Comparison of ENCODE assay signal across 9 cellular contexts in the genomic region with DNA sequence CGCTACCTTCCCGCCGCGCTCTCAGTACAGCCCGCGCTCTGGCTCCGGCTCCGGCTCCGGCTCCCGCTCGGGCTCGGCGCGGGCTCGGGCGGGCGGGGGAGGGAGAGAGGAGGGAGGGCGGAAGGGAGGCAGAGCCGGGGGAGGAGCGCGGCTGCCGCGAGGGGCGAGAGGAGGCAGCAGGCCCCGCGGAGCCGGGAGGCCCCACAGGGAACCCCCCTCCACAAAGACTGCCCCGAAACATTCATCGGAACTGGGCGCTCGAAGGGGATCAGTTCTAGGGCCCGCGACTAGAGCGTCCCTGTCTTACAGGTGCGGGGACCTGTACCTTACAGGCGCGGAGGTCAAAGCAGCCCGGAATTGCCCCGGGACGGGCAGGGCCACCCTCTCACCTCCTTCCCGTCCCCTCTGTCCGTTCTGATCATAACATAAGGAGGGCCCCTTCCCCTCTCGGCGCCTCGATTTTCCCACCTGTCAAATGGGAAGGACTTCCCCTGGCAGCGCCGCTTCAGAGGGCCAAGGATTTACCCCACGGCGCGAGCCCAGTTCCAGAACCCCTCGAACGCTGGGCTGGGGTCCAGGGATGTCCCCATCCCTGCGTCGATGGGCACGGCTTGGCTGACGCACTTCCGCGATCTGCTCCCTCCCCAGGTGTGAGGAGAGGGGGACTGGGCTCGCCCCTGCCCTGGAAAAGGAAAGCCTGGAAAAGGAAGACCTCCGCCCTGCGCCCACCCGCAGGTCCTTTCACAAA. TPM values are rescaled to one million over a fixed set of nuclear protein-coding genes. Genes with fewer than 3 reads are reported as not detected.
DNase-seq lines count a peak whose midpoint lies in the region; ATAC-seq and TF ChIP-seq lines count a peak whose summit lies in the region.
"Had no signal": no experiment of that assay in that cellular context is flagged by ENCODE, and none has a peak within 500 bp of the region (broad histone marks: within the 10 kb centered on the region; RNA-seq: fewer than 3 reads in every experiment).

Gene SHISA8, minus strand, starts transcription at position 40 of the 748 bp plus-strand sequence. CDS start 407 bp downstream, outside the sequence.

- DNase-seq in GM10248 (ENCODE audit: extremely low spot score) (peak; percentile 77), NCI-H774 (lab: John Stamatoyannopoulos, UW) (peak; percentile 27), Ammon's horn (ENCODE audit: low spot score) (no peak)
- DNase-seq in activated naive CD4-positive, alpha-beta T cell treated with anti-CD3 and anti-CD28 coated beads for 36 hours: peak; percentile 73
- DNase-seq in stimulated activated CD4-positive, alpha-beta T cell treated with anti-CD3 and anti-CD28 coated beads, Interleukin-1b, Interleukin-23, amount 100 ng/mL, for 1 hour (ENCODE audit: low read depth in 2 of 2): peak; percentile 24 to 40

- ATAC-seq in HG03039 (IDR thresholded peaks at IDR 0.05; ENCODE audit: unreplicated experiment): no peak
- ATAC-seq in HG03442 (IDR thresholded peaks at IDR 0.05; ENCODE audit: unreplicated experiment): no peak

- H3K27ac Mint-ChIP-seq in activated naive CD4-positive, alpha-beta T cell treated with anti-CD3 and anti-CD28 coated beads for 36 hours: no peak within 1 kb of the TSS

- peak within 1 kb of the TSS; percentile 37 for H3K9ac ChIP-seq in iPS-15b (ENCODE audit: low read depth, low read length)

- H3K4me1 ChIP-seq in iPS-15b (ENCODE audit: control insufficient read depth, insufficient read depth, low read length): no peaks in the 10 kb centered on the region

- H3K9me3 Mint-ChIP-seq in activated naive CD4-positive, alpha-beta T cell treated with anti-CD3 and anti-CD28 coated beads for 36 hours: no peaks in the 10 kb centered on the region

- H3K4me3 ChIP-seq in iPS-15b (ENCODE audit: low read depth, low read length): peak within 1 kb of the TSS; percentile 61
- H3K4me3 ChIP-seq: lung had no signal

- intact Hi-C loops in activated naive CD4-positive, alpha-beta T cell treated with anti-CD3 and anti-CD28 coated beads for 36 hours (cut with micrococcal nuclease): no loop called here

- CTCF ChIA-PET in GM10248 (lab: Yijun Ruan, JAX): interaction anchor here (1.2 to 7.4 kb wide), 4 partner anchors 10 to 218 kb away, joined by 3 to 46 read pairs (median 4); partner anchors contain the start of gene TNFRSF13C
- CTCF ChIA-PET in activated naive CD4-positive, alpha-beta T cell treated with anti-CD3 and anti-CD28 coated beads for 36 hours (lab: Charles Lee): interaction anchor here (0.9 kb wide), 1 partner anchor 10 kb away, joined by 3 read pairs; no protein-coding TSS in a partner anchor

- peaks cover 87% of the 10 kb centered on the region for H3K27me3 ChIP-seq in iPS-15b (ENCODE audit: control insufficient read depth, insufficient read depth, low read length)

- no peaks in the 10 kb centered on the region for H3K36me3 Mint-ChIP-seq in activated naive CD4-positive, alpha-beta T cell treated with anti-CD3 and anti-CD28 coated beads for 36 hours (ENCODE audit: low read depth)

- POLR2A ChIA-PET in GM10248 (lab: Yijun Ruan, JAX): interaction anchor here (0.7 to 3.7 kb wide), 3 partner anchors 10 to 53 kb away, joined by 3 to 14 read pairs (median 4); no protein-coding TSS in a partner anchor

- no peaks in the 10 kb centered on the region for H3K36me3 ChIP-seq in iPS-15b (ENCODE audit: control insufficient read depth, insufficient read depth, low read length)

- peaks cover 26% of the 10 kb centered on the region for H3K4me1 Mint-ChIP-seq in activated naive CD4-positive, alpha-beta T cell treated with anti-CD3 and anti-CD28 coated beads for 36 hours (ENCODE audit: low read depth)

- H3K27me3 Mint-ChIP-seq in activated naive CD4-positive, alpha-beta T cell treated with anti-CD3 and anti-CD28 coated beads for 36 hours (ENCODE audit: low read depth): peaks cover 47% of the 10 kb centered on the region

- no peak for TF ChIP-seq CTCF in GM10248 (IDR thresholded peaks at IDR 0.05; ENCODE audit: control extremely low read depth, extremely low read depth, low read depth, missing control alignments)

- H3K9me3 ChIP-seq in iPS-15b (ENCODE audit: control insufficient read depth, insufficient read depth, low read length): no peaks in the 10 kb centered on the region

- H3K4me3 Mint-ChIP-seq in activated naive CD4-positive, alpha-beta T cell treated with anti-CD3 and anti-CD28 coated beads for 36 hours: peak within 1 kb of the TSS; percentile 29

RNA-seq across cellular contexts. Expression of gene SHISA8, which starts in this region (rescaled TPM):
- total RNA-seq in activated naive CD4-positive, alpha-beta T cell treated with anti-CD3 and anti-CD28 coated beads for 36 hours: 1 to 10 TPM; 1.7 to 1.8 TPM
